Comparison of ENCODE assay signal across 1 cellular context in genomic region chr20:49785149-49785850, GRCh38.
TF ChIP-seq lines count a peak whose summit lies in the region.

No MANE protein-coding gene starts in this region.

TF ChIP-seq in WTC11, 78 proteins besides CTCF, POLR2A, EP300 and RAD21 (continued from another document):
- TF ChIP-seq FOXP4 (CRISPR knock-in tag; IDR thresholded peaks at IDR 0.05), result no peak
